Comparison of ENCODE assay signal across 26 cellular contexts in the genomic region with DNA sequence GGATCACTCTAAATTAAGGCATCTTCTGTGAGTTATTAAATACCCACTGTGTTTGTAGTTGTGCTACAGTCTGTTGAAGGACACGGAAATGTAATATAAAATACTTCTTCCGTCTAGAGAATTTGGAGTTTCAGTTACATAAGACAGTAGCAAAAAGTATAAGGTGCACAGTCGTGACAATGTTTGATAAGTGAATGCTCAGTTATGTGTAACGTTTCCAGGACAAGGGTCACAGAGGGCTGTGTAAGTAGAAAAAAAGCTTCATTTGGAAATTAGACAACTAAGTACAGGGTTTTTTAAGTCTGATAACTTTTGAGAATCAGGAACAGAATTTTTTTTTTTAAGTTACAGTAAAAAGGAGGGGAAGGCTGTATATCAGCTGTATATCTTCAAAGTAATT. TPM values are rescaled to one million over a fixed set of nuclear protein-coding genes. Genes with fewer than 3 reads are reported as not detected.
DNase-seq lines count a peak whose midpoint lies in the region; ATAC-seq and TF ChIP-seq lines count a peak whose summit lies in the region.
"Had no signal": no experiment of that assay in that cellular context is flagged by ENCODE, and none has a peak within 500 bp of the region (broad histone marks: within the 10 kb centered on the region; RNA-seq: fewer than 3 reads in every experiment).

No MANE protein-coding gene starts in this region.

- no peak overlapping the region for H2AFZ ChIP-seq in MM.1S (ENCODE audit: low read length)

- peaks cover 31% of the 10 kb centered on the region for H3K79me2 ChIP-seq in MM.1S (ENCODE audit: low read length)

- H3K27me3 Mint-ChIP-seq in activated naive CD4-positive, alpha-beta T cell treated with anti-CD3 and anti-CD28 coated beads, Interleukin-2, amount 10 ng/mL, durations not matched to agents 7 days and 5 days, result no peaks in the 10 kb centered on the region
- H3K27me3 Mint-ChIP-seq in activated naive CD8-positive, alpha-beta T cell treated with anti-CD3 and anti-CD28 coated beads, Interleukin-2, amount 50 U/mL, for 24 hours, result no peaks in the 10 kb centered on the region
- no peaks in the 10 kb centered on the region for H3K27me3 Mint-ChIP-seq in stimulated activated memory B cell treated with anti-CD40 and anti-IgM and Interleukin-4, amounts not matched to agents 10 μg/mL and 1 μg/mL and 100 μg/mL, for 72 hours
- H3K27me3 Mint-ChIP-seq: T-cell had no signal

- peak overlapping the region; percentile 62; the same call in 1 of the 2 replicates for H3K4me2 ChIP-seq in MM.1S (ENCODE audit: low read depth, low read length)

- no peaks in the 10 kb centered on the region for H3K9me3 ChIP-seq in MM.1S (replicated peaks; ENCODE audit: insufficient read depth, low read length)
- H3K9me3 ChIP-seq: BE2C, left lung, transverse colon had no signal

- H3K4me3 ChIP-seq in MM.1S (ENCODE audit: low read length), result 0 out of 2 replicates have a peak overlapping the region, but pooled peaks have one; percentile 24
- H3K4me3 ChIP-seq: left lung, transverse colon had no signal

- H3F3A ChIP-seq in MM.1S (ENCODE audit: insufficient read depth, low read length), result peaks cover 37% of the 10 kb centered on the region

- H3K9me3 Mint-ChIP-seq in activated naive CD4-positive, alpha-beta T cell treated with anti-CD3 and anti-CD28 coated beads, Interleukin-2, amount 10 ng/mL, durations not matched to agents 7 days and 5 days, result no peaks in the 10 kb centered on the region
- no peaks in the 10 kb centered on the region for H3K9me3 Mint-ChIP-seq in activated naive CD4-positive, alpha-beta T cell treated with anti-CD3 and anti-CD28 coated beads, Interleukin-2, amount 50 U/mL, for 72 hours
- H3K9me3 Mint-ChIP-seq in activated naive CD8-positive, alpha-beta T cell treated with anti-CD3 and anti-CD28 coated beads, Interleukin-2, amount 50 U/mL, for 24 hours, result no peaks in the 10 kb centered on the region
- no peaks in the 10 kb centered on the region for H3K9me3 Mint-ChIP-seq in stimulated activated memory B cell treated with anti-CD40 and anti-IgM and Interleukin-4, amounts not matched to agents 10 μg/mL and 1 μg/mL and 100 μg/mL, for 72 hours
- H3K9me3 Mint-ChIP-seq: T-cell had no signal

- H3K4me1 Mint-ChIP-seq in activated naive CD4-positive, alpha-beta T cell treated with anti-CD3 and anti-CD28 coated beads, Interleukin-2, amount 10 ng/mL, durations not matched to agents 7 days and 5 days, result peaks cover 23% of the 10 kb centered on the region
- H3K4me1 Mint-ChIP-seq in activated naive CD8-positive, alpha-beta T cell treated with anti-CD3 and anti-CD28 coated beads, Interleukin-2, amount 50 U/mL, for 24 hours, result peaks cover 22% of the 10 kb centered on the region
- no peaks in the 10 kb centered on the region for H3K4me1 Mint-ChIP-seq in stimulated activated memory B cell treated with anti-CD40 and anti-IgM and Interleukin-4, amounts not matched to agents 10 μg/mL and 1 μg/mL and 100 μg/mL, for 72 hours

- H3K9me2 ChIP-seq in MM.1S (replicated peaks; ENCODE audit: insufficient read depth, low read length), result no peaks in the 10 kb centered on the region

- TF ChIP-seq CTCF in MM.1S (IDR thresholded peaks at IDR 0.05; ENCODE audit: low read length), result no peak

- H3K27me3 ChIP-seq in MM.1S (replicated peaks; ENCODE audit: insufficient read depth, low read length), result no peaks in the 10 kb centered on the region
- H3K27me3 ChIP-seq: BE2C, left lung, transverse colon had no signal

- peaks cover 28% of the 10 kb centered on the region; the same call in 1 of the 2 replicates for H3K36me3 ChIP-seq in MM.1S (replicated peaks; ENCODE audit: insufficient read depth, low read length)

- H3K9ac ChIP-seq in MM.1S (ENCODE audit: low read length), result no peak overlapping the region

- no peak overlapping the region for H3K4me3 Mint-ChIP-seq in activated naive CD4-positive, alpha-beta T cell treated with anti-CD3 and anti-CD28 coated beads, Interleukin-2, amount 10 ng/mL, durations not matched to agents 7 days and 5 days
- no peak overlapping the region for H3K4me3 Mint-ChIP-seq in activated naive CD8-positive, alpha-beta T cell treated with anti-CD3 and anti-CD28 coated beads, Interleukin-2, amount 50 U/mL, for 24 hours
- H3K4me3 Mint-ChIP-seq in stimulated activated memory B cell treated with anti-CD40 and anti-IgM and Interleukin-4, amounts not matched to agents 10 μg/mL and 1 μg/mL and 100 μg/mL, for 72 hours, result no peak overlapping the region
- H3K4me3 Mint-ChIP-seq: T-cell had no signal

- H3K4me1 ChIP-seq in MM.1S (ENCODE audit: low read length), result peaks cover 36% of the 10 kb centered on the region
- H3K4me1 ChIP-seq: BE2C, left lung, transverse colon had no signal

- H3K27ac Mint-ChIP-seq in activated naive CD4-positive, alpha-beta T cell treated with anti-CD3 and anti-CD28 coated beads, Interleukin-2, amount 10 ng/mL, durations not matched to agents 7 days and 5 days, result peak overlapping the region; percentile 72
- H3K27ac Mint-ChIP-seq in activated naive CD4-positive, alpha-beta T cell treated with anti-CD3 and anti-CD28 coated beads, Interleukin-2, amount 50 U/mL, for 72 hours, result peak overlapping the region in 1 of 2 donors; percentile 62
- H3K27ac Mint-ChIP-seq in activated naive CD8-positive, alpha-beta T cell treated with anti-CD3 and anti-CD28 coated beads, Interleukin-2, amount 50 U/mL, for 24 hours, result peak overlapping the region; percentile 72
- H3K27ac Mint-ChIP-seq in stimulated activated memory B cell treated with anti-CD40 and anti-IgM and Interleukin-4, amounts not matched to agents 10 μg/mL and 1 μg/mL and 100 μg/mL, for 72 hours, result peak overlapping the region; percentile 37

- H3K36me3 Mint-ChIP-seq in activated naive CD4-positive, alpha-beta T cell treated with anti-CD3 and anti-CD28 coated beads, Interleukin-2, amount 10 ng/mL, durations not matched to agents 7 days and 5 days, result peaks cover 68% of the 10 kb centered on the region
- H3K36me3 Mint-ChIP-seq in activated naive CD4-positive, alpha-beta T cell treated with anti-CD3 and anti-CD28 coated beads, Interleukin-2, amount 50 U/mL, for 72 hours, result peaks cover 30 to 40% of the 10 kb centered on the region in 2 donors
- peaks cover 74% of the 10 kb centered on the region for H3K36me3 Mint-ChIP-seq in activated naive CD8-positive, alpha-beta T cell treated with anti-CD3 and anti-CD28 coated beads, Interleukin-2, amount 50 U/mL, for 24 hours (ENCODE audit: low read depth)
- peaks cover 81% of the 10 kb centered on the region for H3K36me3 Mint-ChIP-seq in stimulated activated memory B cell treated with anti-CD40 and anti-IgM and Interleukin-4, amounts not matched to agents 10 μg/mL and 1 μg/mL and 100 μg/mL, for 72 hours

- no peak for ATAC-seq in activated naive CD4-positive, alpha-beta T cell treated with anti-CD3 and anti-CD28 coated beads, Interleukin-2, amount 50 U/mL, for 72 hours
- ATAC-seq in activated naive CD8-positive, alpha-beta T cell treated with anti-CD3 and anti-CD28 coated beads, Interleukin-2, amount 50 U/mL, for 24 hours, result no peak
- no peak for ATAC-seq in stimulated activated memory B cell treated with anti-CD40 and anti-IgM and Interleukin-4, amounts not matched to agents 10 μg/mL and 1 μg/mL and 100 μg/mL, for 72 hours
- ATAC-seq in GM21723 (IDR thresholded peaks at IDR 0.05; ENCODE audit: unreplicated experiment), result no peak
- ATAC-seq: esophagus mucosa, left lung, right cardiac atrium, T-cell had no signal

- CTCF ChIA-PET in activated naive CD4-positive, alpha-beta T cell treated with anti-CD3 and anti-CD28 coated beads, Interleukin-2, amount 10 ng/mL, durations not matched to agents 7 days and 5 days (lab: Charles Lee), result interaction anchor here (1.0 kb wide), 1 partner anchor 11 kb away, joined by 3 read pairs; no protein-coding TSS in a partner anchor

- peak overlapping the region; percentile 64; the same call in 1 of the 2 replicates for H3K27ac ChIP-seq in MM.1S (ENCODE audit: low read length)
- H3K27ac ChIP-seq: HL-60, left lung, transverse colon had no signal

- DNase-seq in activated naive CD4-positive, alpha-beta T cell treated with anti-CD3 and anti-CD28 coated beads, Interleukin-2, amount 10 ng/mL, durations not matched to agents 7 days and 5 days, result no peak
- no peak for DNase-seq in activated naive CD4-positive, alpha-beta T cell treated with anti-CD3 and anti-CD28 coated beads, Interleukin-2, amount 50 U/mL, for 72 hours (ENCODE audit: low spot score in 2 of 2)
- DNase-seq in MM.1S (peak; percentile 14), NCI-H446 treated with DMSO at 0.1 percent for 48 hours (lab: John Stamatoyannopoulos, UW) (no peak)
- no peak for DNase-seq in activated naive CD8-positive, alpha-beta T cell treated with anti-CD3 and anti-CD28 coated beads, Interleukin-2, amount 50 U/mL, for 24 hours
- DNase-seq: activated CD4-positive, CD25-positive, alpha-beta regulatory T cell; BE2C; central memory CD4-positive, alpha-beta T cell; DMS153; glutamatergic neuron; KG1; left lung; mesendoderm; NCI-H1105 treated with DMSO at 0.1 percent for 48 hours; NCI-H187 treated with DMSO at 0.1 percent for 48 hours; NCI-H524 treated with DMSO at 0.1 percent for 48 hours; OCI-M1; posterior cingulate gyrus; right cardiac atrium; stimulated activated CD4-positive, alpha-beta T cell treated with anti-CD3 and anti-CD28 coated beads, Interleukin-1b, Interleukin-23, amount 100 ng/mL, for 48 hours; T-cell; transverse colon had no signal

- H4K20me1 ChIP-seq in MM.1S (ENCODE audit: insufficient read depth, low read length), result no peaks in the 10 kb centered on the region

RNA-seq across cellular contexts. Expression of a gene that starts 27.5 kb away (rescaled TPM):
- total RNA-seq in activated naive CD4-positive, alpha-beta T cell treated with anti-CD3 and anti-CD28 coated beads, Interleukin-2, amount 50 U/mL, for 72 hours, result 100 to 1,000 TPM; 205 to 208 TPM

RNA-seq across cellular contexts. Expression of a gene that starts 43.4 kb away (rescaled TPM):
- 10 to 100 TPM; 24.3 to 25.5 TPM for total RNA-seq in activated naive CD4-positive, alpha-beta T cell treated with anti-CD3 and anti-CD28 coated beads, Interleukin-2, amount 50 U/mL, for 72 hours
